In the genomic region with DNA sequence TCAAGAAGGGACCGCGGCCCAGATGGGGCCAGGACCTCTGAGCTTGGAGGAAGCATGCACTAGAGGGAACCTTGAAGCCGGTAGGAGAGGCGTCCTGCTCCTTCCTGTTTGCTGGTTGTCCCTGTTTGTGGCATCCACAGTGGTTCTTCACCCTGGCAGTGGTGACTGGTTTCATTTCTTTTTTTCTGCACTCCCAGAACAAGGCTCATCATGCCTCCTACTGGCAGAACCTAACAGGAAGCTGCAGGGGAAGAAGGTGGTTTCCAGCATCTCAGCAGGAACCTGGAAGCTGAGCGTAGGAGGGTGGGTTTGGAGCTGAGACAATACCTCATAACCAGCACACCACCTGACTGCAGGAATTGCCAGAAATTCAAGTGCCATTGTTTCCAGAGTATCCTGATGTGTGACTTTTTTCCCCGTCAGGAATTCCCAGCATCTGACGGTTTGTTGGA, we compare ENCODE assay signal across 8 cellular contexts. TPM values are rescaled to one million over a fixed set of nuclear protein-coding genes. Genes with fewer than 3 reads are reported as not detected.
DNase-seq lines count a peak whose midpoint lies in the region; ATAC-seq and TF ChIP-seq lines count a peak whose summit lies in the region.

No MANE protein-coding gene starts in this region.

- intact Hi-C loops in prostate gland (cut with DNase I) (no loop called here), posterior vena cava (cut with DNase I) (no loop called here)

- DNase-seq in activated CD4-positive, CD25-positive, alpha-beta regulatory T cell (lab: John Stamatoyannopoulos, UW): no peak
- DNase-seq in activated CD8-positive, alpha-beta T cell treated with anti-CD3 and anti-CD28 coated beads, Interleukin-2, amount 10 ng/mL, durations not matched to agents 7 days and 5 days: peak; percentile 48
- DNase-seq in glomerular visceral epithelial cell (ENCODE audit: extremely low spot score) (peak; percentile 25), prostate gland (ENCODE audit: low spot score) (peak; percentile 20), posterior vena cava (ENCODE audit: low spot score) (no peak)

- no peak for TF ChIP-seq POLR2A in prostate gland (IDR thresholded peaks at IDR 0.05)

- H3K27me3 ChIP-seq in HUES6 (ENCODE audit: control insufficient read depth, insufficient read depth, low read length): no peaks in the 10 kb centered on the region
- H3K27me3 ChIP-seq in prostate gland (replicated peaks; ENCODE audit: insufficient read depth): no peaks in the 10 kb centered on the region

- no peaks in the 10 kb centered on the region for H3K9me3 Mint-ChIP-seq in activated CD8-positive, alpha-beta T cell treated with anti-CD3 and anti-CD28 coated beads, Interleukin-2, amount 10 ng/mL, durations not matched to agents 7 days and 5 days (ENCODE audit: insufficient read depth)

- no peaks in the 10 kb centered on the region for H3K36me3 Mint-ChIP-seq in activated CD8-positive, alpha-beta T cell treated with anti-CD3 and anti-CD28 coated beads, Interleukin-2, amount 10 ng/mL, durations not matched to agents 7 days and 5 days (ENCODE audit: low read depth)

- no peak overlapping the region for H3K27ac Mint-ChIP-seq in activated CD8-positive, alpha-beta T cell treated with anti-CD3 and anti-CD28 coated beads, Interleukin-2, amount 10 ng/mL, durations not matched to agents 7 days and 5 days

- no peaks in the 10 kb centered on the region for H3K36me3 ChIP-seq in HUES6 (ENCODE audit: control insufficient read depth, insufficient read depth, low read length)
- no peaks in the 10 kb centered on the region for H3K36me3 ChIP-seq in prostate gland

- peak; percentile 38 to 43 for ATAC-seq in activated CD4-positive, CD25-positive, alpha-beta regulatory T cell treated with anti-CD3 and anti-CD28 coated beads, Interleukin-2, amount 50 U/mL, for 24 hours
- peak; percentile 83 for ATAC-seq in GM21529 (IDR thresholded peaks at IDR 0.05; ENCODE audit: unreplicated experiment)
- ATAC-seq in activated CD8-positive, alpha-beta T cell treated with anti-CD3 and anti-CD28 coated beads, Interleukin-2, amount 10 ng/mL, durations not matched to agents 7 days and 5 days: peak; percentile 76

- H3K4me1 ChIP-seq in HUES6 (ENCODE audit: control insufficient read depth, insufficient read depth, low read length): peaks cover 6% of the 10 kb centered on the region; the same call in 1 of the 2 replicates
- H3K4me1 ChIP-seq in prostate gland (replicated peaks): no peaks in the 10 kb centered on the region

- H3K27me3 Mint-ChIP-seq in activated CD8-positive, alpha-beta T cell treated with anti-CD3 and anti-CD28 coated beads, Interleukin-2, amount 10 ng/mL, durations not matched to agents 7 days and 5 days (ENCODE audit: low read depth): peaks cover 9% of the 10 kb centered on the region

- CTCF ChIA-PET in activated CD8-positive, alpha-beta T cell treated with anti-CD3 and anti-CD28 coated beads, Interleukin-2, amount 10 ng/mL, durations not matched to agents 7 days and 5 days (lab: Charles Lee): interaction anchor here (0.8 to 2.2 kb wide), 18 partner anchors 9 to 117 kb away, joined by 3 to 10 read pairs (median 4); a partner anchor contains a TSS

- no peak overlapping the region for H3K27ac ChIP-seq in HUES6 (ENCODE audit: low read depth, low read length)
- no peak overlapping the region for H3K27ac ChIP-seq in prostate gland

- peak overlapping the region; percentile 23 for H3K9ac ChIP-seq in HUES6 (ENCODE audit: low read length)

- WGBS in prostate gland: 54% methylated on average over 7 of the region's 7 CpGs

- no peak overlapping the region for H3K4me3 ChIP-seq in HUES6 (ENCODE audit: low read depth, low read length)
- H3K4me3 ChIP-seq in prostate gland: no peak overlapping the region

- H3K4me3 Mint-ChIP-seq in activated CD8-positive, alpha-beta T cell treated with anti-CD3 and anti-CD28 coated beads, Interleukin-2, amount 10 ng/mL, durations not matched to agents 7 days and 5 days: no peak overlapping the region

- H3K9me3 ChIP-seq in HUES6 (ENCODE audit: control insufficient read depth, insufficient read depth, low read depth, low read length): no peaks in the 10 kb centered on the region
- no peaks in the 10 kb centered on the region for H3K9me3 ChIP-seq in prostate gland

- TF ChIP-seq CTCF in prostate gland (IDR thresholded peaks at IDR 0.05): peak in 2 of 4 experiments; percentile 51 to 53

- POLR2A ChIA-PET in activated CD8-positive, alpha-beta T cell treated with anti-CD3 and anti-CD28 coated beads, Interleukin-2, amount 10 ng/mL, durations not matched to agents 7 days and 5 days (lab: Charles Lee): interaction anchor here (1.0 kb wide), 1 partner anchor 98 kb away, joined by 3 read pairs; no protein-coding TSS in a partner anchor

- H3K4me1 Mint-ChIP-seq in activated CD8-positive, alpha-beta T cell treated with anti-CD3 and anti-CD28 coated beads, Interleukin-2, amount 10 ng/mL, durations not matched to agents 7 days and 5 days (ENCODE audit: low read depth): peaks cover 11% of the 10 kb centered on the region

RNA-seq across cellular contexts. Expression of a gene that starts 5.8 kb away (rescaled TPM):
- 1 to 10 TPM; 2.1 to 2.3 TPM for total RNA-seq in activated CD8-positive, alpha-beta T cell treated with anti-CD3 and anti-CD28 coated beads, Interleukin-2, amount 10 ng/mL, durations not matched to agents 7 days and 5 days
- 10 to 100 TPM in 1 of 2 donors, 1 to 10 TPM in 1; 7.7 to 17.2 TPM for total RNA-seq in prostate gland
- 1 to 10 TPM; 6.8 to 9.4 TPM for total RNA-seq in posterior vena cava

RNA-seq across cellular contexts. Expression of a gene that starts 14.3 kb away (rescaled TPM):
- not detected for total RNA-seq in activated CD8-positive, alpha-beta T cell treated with anti-CD3 and anti-CD28 coated beads, Interleukin-2, amount 10 ng/mL, durations not matched to agents 7 days and 5 days
- total RNA-seq in prostate gland (under 1 TPM in 1 of 2 donors, not detected in 1; 0.23 TPM), posterior vena cava (not detected)

RNA-seq across cellular contexts. Expression of a gene that starts 15.9 kb away (rescaled TPM):
- total RNA-seq in activated CD8-positive, alpha-beta T cell treated with anti-CD3 and anti-CD28 coated beads, Interleukin-2, amount 10 ng/mL, durations not matched to agents 7 days and 5 days: 10 to 100 TPM; 57.3 to 59.6 TPM
- total RNA-seq in prostate gland (100 to 1,000 TPM; 107 to 169 TPM), posterior vena cava (10 to 100 TPM; 94.3 to 96.0 TPM)

RNA-seq across cellular contexts. Expression of a gene that starts 55.0 kb away (rescaled TPM):
- total RNA-seq in activated CD8-positive, alpha-beta T cell treated with anti-CD3 and anti-CD28 coated beads, Interleukin-2, amount 10 ng/mL, durations not matched to agents 7 days and 5 days: not detected
- 1 to 10 TPM in 1 of 2 donors, under 1 TPM in 1; 0.23 to 9.5 TPM for total RNA-seq in prostate gland
- total RNA-seq in posterior vena cava: 1 to 10 TPM in 1 of 2 donors, under 1 TPM in 1; 0.86 to 1.6 TPM

Comparison
In these comparisons a context has a peak if more than half of its experiments do, and no peak if none do; other contexts are left out.
1. DNase-seq: peak in activated CD8-positive, alpha-beta T cell treated with anti-CD3 and anti-CD28 coated beads, Interleukin-2, amount 10 ng/mL, durations not matched to agents 7 days and 5 days (single experiment), glomerular visceral epithelial cell (single experiment) and prostate gland (single experiment); none in activated CD4-positive, CD25-positive, alpha-beta regulatory T cell (0 of 4) and posterior vena cava (single experiment).
2. Peak in every context shown above with its lines, with median percentiles within 50 percentile points of each other: ATAC-seq.